Comparison of ENCODE assay signal across 1 cellular context in genomic region chr10:34121125-34121973, GRCh38.
TF ChIP-seq lines count a peak whose summit lies in the region.

No MANE protein-coding gene starts in this region.

TF ChIP-seq in HepG2, 621 proteins besides CTCF, POLR2A, EP300 and RAD21 (continued from another document and continues in another):
- peak; percentile 77; the same call in 1 of the 2 replicates for TF ChIP-seq ZNF280D (CRISPR knock-in tag; IDR thresholded peaks at IDR 0.05)
- TF ChIP-seq ZNF878 (CRISPR knock-in tag; IDR thresholded peaks at IDR 0.05): peak; percentile 75; the same call in 1 of the 2 replicates
- TF ChIP-seq SRF (IDR thresholded peaks at IDR 0.05; ENCODE audit: low read depth, low read length): no peak
- peak; percentile 70; the same call in 1 of the 2 replicates for TF ChIP-seq ZNF652 (CRISPR knock-in tag; IDR thresholded peaks at IDR 0.05; ENCODE audit: borderline replicate concordance, low read depth)
- TF ChIP-seq ZNF710 (CRISPR knock-in tag; IDR thresholded peaks at IDR 0.05; ENCODE audit: borderline replicate concordance): no peak; the same call in 1 of the 2 replicates
- no peak for TF ChIP-seq NFKB2 (CRISPR knock-in tag; IDR thresholded peaks at IDR 0.05; ENCODE audit: borderline replicate concordance)
- TF ChIP-seq DZIP1 (CRISPR knock-in tag; IDR thresholded peaks at IDR 0.05): no peak
- peak; percentile 94 for TF ChIP-seq FOXJ3 (CRISPR knock-in tag; IDR thresholded peaks at IDR 0.05; ENCODE audit: borderline replicate concordance)
- no peak for TF ChIP-seq JDP2 (CRISPR knock-in tag; IDR thresholded peaks at IDR 0.05; ENCODE audit: borderline replicate concordance)
- TF ChIP-seq KDM4B (CRISPR knock-in tag; IDR thresholded peaks at IDR 0.05): peak; percentile 70; the same call in 1 of the 2 replicates
- peak; percentile 73; the same call in 1 of the 2 replicates for TF ChIP-seq JUND (CRISPR knock-in tag; IDR thresholded peaks at IDR 0.05)
- no peak for TF ChIP-seq ZNF589 (CRISPR knock-in tag; conservative IDR thresholded peaks at IDR 0.05)
- TF ChIP-seq ZBTB7A (CRISPR knock-in tag; IDR thresholded peaks at IDR 0.05): no peak
- peak; percentile 91 for TF ChIP-seq TBL1XR1 (IDR thresholded peaks at IDR 0.05; ENCODE audit: borderline replicate concordance, low read length, partially characterized antibody)
- no peak for TF ChIP-seq SRSF9 (IDR thresholded peaks at IDR 0.05; ENCODE audit: borderline replicate concordance, insufficient read depth, low read depth, low read length, poor library complexity, severe bottlenecking)
- no peak for TF ChIP-seq ZZZ3 (CRISPR knock-in tag; IDR thresholded peaks at IDR 0.05; ENCODE audit: borderline replicate concordance)
- TF ChIP-seq ZNF644 (CRISPR knock-in tag; IDR thresholded peaks at IDR 0.05; ENCODE audit: low read depth): peak; percentile 98
- peak; percentile 86; the same call in 1 of the 2 replicates for TF ChIP-seq ZNF292 (CRISPR knock-in tag; IDR thresholded peaks at IDR 0.05; ENCODE audit: borderline replicate concordance, low read depth)
- no peak for TF ChIP-seq ZNF776 (CRISPR knock-in tag; IDR thresholded peaks at IDR 0.05)
- peak; percentile 99 for TF ChIP-seq SOX5 (CRISPR knock-in tag; IDR thresholded peaks at IDR 0.05; ENCODE audit: borderline replicate concordance)
- no peak for TF ChIP-seq SIN3B (IDR thresholded peaks at IDR 0.05; ENCODE audit: low read length)
- no peak for TF ChIP-seq ZNF660 (CRISPR knock-in tag; IDR thresholded peaks at IDR 0.05; ENCODE audit: borderline replicate concordance, low read depth)
- no peak for TF ChIP-seq ZC3H13 (CRISPR knock-in tag; IDR thresholded peaks at IDR 0.05)
- no peak for TF ChIP-seq HNRNPL (IDR thresholded peaks at IDR 0.05; ENCODE audit: low read depth, low read length)
- TF ChIP-seq ELF1 (CRISPR knock-in tag; IDR thresholded peaks at IDR 0.05): peak; percentile 63
- TF ChIP-seq ZNF224 (CRISPR knock-in tag; IDR thresholded peaks at IDR 0.05): no peak
- peak; percentile 96 for TF ChIP-seq RARA (CRISPR knock-in tag; IDR thresholded peaks at IDR 0.05)
- TF ChIP-seq ZMYM2 (CRISPR knock-in tag; IDR thresholded peaks at IDR 0.05): 0 out of 2 replicates have a peak, but pooled peaks have one; percentile 47
- peak; percentile 58; the same call in 1 of the 2 replicates for TF ChIP-seq NAIF1 (CRISPR knock-in tag; IDR thresholded peaks at IDR 0.05; ENCODE audit: borderline replicate concordance)
- peak; percentile 92 for TF ChIP-seq HNF1A (IDR thresholded peaks at IDR 0.05; ENCODE audit: low read depth)
- peak; percentile 95 for TF ChIP-seq HNF1A (CRISPR knock-in tag; IDR thresholded peaks at IDR 0.05; ENCODE audit: borderline replicate concordance)
- TF ChIP-seq HMGXB3 (CRISPR knock-in tag; IDR thresholded peaks at IDR 0.05; ENCODE audit: borderline replicate concordance): no peak
- no peak for TF ChIP-seq KLF13 (CRISPR knock-in tag; IDR thresholded peaks at IDR 0.05)
- TF ChIP-seq ZNF703 (CRISPR knock-in tag; IDR thresholded peaks at IDR 0.05; ENCODE audit: borderline replicate concordance): 0 out of 2 replicates have a peak, but pooled peaks have one; percentile 53
- no peak for TF ChIP-seq SRY (CRISPR knock-in tag; IDR thresholded peaks at IDR 0.05)
- no peak for TF ChIP-seq RFX1 (IDR thresholded peaks at IDR 0.05)
- no peak for TF ChIP-seq ZNF33B (CRISPR knock-in tag; IDR thresholded peaks at IDR 0.05)
- no peak for TF ChIP-seq NFIB (CRISPR knock-in tag; IDR thresholded peaks at IDR 0.05; ENCODE audit: borderline replicate concordance)
- TF ChIP-seq IKZF4 (CRISPR knock-in tag; IDR thresholded peaks at IDR 0.05; ENCODE audit: borderline replicate concordance, low read depth, not compliant biosample characterization): no peak
- TF ChIP-seq MEIS2 (CRISPR knock-in tag; IDR thresholded peaks at IDR 0.05): peak; percentile 63; the same call in 1 of the 2 replicates
- no peak for TF ChIP-seq PAX8 (CRISPR knock-in tag; IDR thresholded peaks at IDR 0.05; ENCODE audit: borderline replicate concordance)
- TF ChIP-seq GFI1 (CRISPR knock-in tag; IDR thresholded peaks at IDR 0.05; ENCODE audit: borderline replicate concordance): peak; percentile 87
- peak; percentile 37; the same call in 1 of the 2 replicates for TF ChIP-seq RFXAP (CRISPR knock-in tag; IDR thresholded peaks at IDR 0.05; ENCODE audit: borderline replicate concordance)
- TF ChIP-seq FIP1L1 (IDR thresholded peaks at IDR 0.05; ENCODE audit: borderline replicate concordance, insufficient read depth, low read depth, low read length): no peak
- TF ChIP-seq ZNF543 (CRISPR knock-in tag; IDR thresholded peaks at IDR 0.05): no peak
- TF ChIP-seq ZNF460 (CRISPR knock-in tag; IDR thresholded peaks at IDR 0.05; ENCODE audit: borderline replicate concordance): peak; percentile 39; the same call in 1 of the 2 replicates
- no peak for TF ChIP-seq ZNF382 (CRISPR knock-in tag; IDR thresholded peaks at IDR 0.05; ENCODE audit: borderline replicate concordance)
- 0 out of 2 replicates have a peak, but pooled peaks have one; percentile 41 for TF ChIP-seq ZNF34 (CRISPR knock-in tag; IDR thresholded peaks at IDR 0.05; ENCODE audit: borderline replicate concordance)
- no peak for TF ChIP-seq ZBTB44 (CRISPR knock-in tag; IDR thresholded peaks at IDR 0.05)
- TF ChIP-seq CHD2 (IDR thresholded peaks at IDR 0.05; ENCODE audit: low read depth, low read length): no peak
- TF ChIP-seq ZNF782 (CRISPR knock-in tag; IDR thresholded peaks at IDR 0.05; ENCODE audit: borderline replicate concordance): no peak
- TF ChIP-seq ZNF780A (CRISPR knock-in tag; IDR thresholded peaks at IDR 0.05): no peak
